8 cellular contexts compared by ENCODE assay signal in genomic region chr2:15941970-15942710, GRCh38. TPM values are rescaled to one million over a fixed set of nuclear protein-coding genes. Genes with fewer than 3 reads are reported as not detected.
DNase-seq lines count a peak whose midpoint lies in the region; ATAC-seq and TF ChIP-seq lines count a peak whose summit lies in the region.

No MANE protein-coding gene starts in this region.

- H3K36me3 Mint-ChIP-seq in CD4-positive, alpha-beta memory T cell = no peaks in the 10 kb centered on the region

- H3K4me3 Mint-ChIP-seq in CD4-positive, alpha-beta memory T cell = peak overlapping the region in 7 of 8 donors; percentile 17 to 73 (median 35)

- H3K4me1 Mint-ChIP-seq in CD4-positive, alpha-beta memory T cell = peaks cover 7 to 36% (median 25%) of the 10 kb centered on the region in 4 donors

- no peak for TF ChIP-seq POLR2A in uterus (IDR thresholded peaks at IDR 0.05)

- ATAC-seq in HG03139 (IDR thresholded peaks at IDR 0.05; ENCODE audit: unreplicated experiment) = no peak

- DNase-seq in CD4-positive, alpha-beta memory T cell = no peak
- DNase-seq in uterus (peak in 1 of 2 donors; percentile 16), mucosa of gallbladder (ENCODE audit: low spot score) (no peak), T1000 (lab: John Stamatoyannopoulos, UW) (no peak)

- intact Hi-C loops in CD4-positive, alpha-beta memory T cell (cut with micrococcal nuclease) = loop anchor here (10.0 kb wide), 1 partner anchor 273 kb away; no protein-coding TSS in a partner anchor
- intact Hi-C loops in uterus (cut with DNase I; ENCODE audit: low total_unique reads) = no loop called here

- no peaks in the 10 kb centered on the region for H3K36me3 ChIP-seq in CD4-positive, alpha-beta memory T cell (ENCODE audit: insufficient read depth, low read length)
- H3K36me3 ChIP-seq in Loucy (ENCODE audit: insufficient read depth, low read length) (peaks cover 40% of the 10 kb centered on the region; the same call in 1 of the 2 replicates), duodenal mucosa (ENCODE audit: control insufficient read depth in 1 of 2, insufficient read depth in 2 of 2, low read length in 2 of 2) (peaks cover 0 to 11% of the 10 kb centered on the region in 2 donors), muscle layer of duodenum (ENCODE audit: control insufficient read depth in 1 of 2, insufficient read depth in 2 of 2, low read length in 2 of 2) (no peaks in the 10 kb centered on the region), uterus (no peaks in the 10 kb centered on the region)

- H2AFZ ChIP-seq in Loucy (ENCODE audit: low read length) = no peak overlapping the region

- no peaks in the 10 kb centered on the region for H3K9me3 ChIP-seq in CD4-positive, alpha-beta memory T cell (ENCODE audit: control insufficient read depth in 1 of 2, low read length in 2 of 2)
- no peaks in the 10 kb centered on the region for H3K9me3 ChIP-seq in Loucy (ENCODE audit: insufficient read depth, low read depth, low read length)
- H3K9me3 ChIP-seq in duodenal mucosa (ENCODE audit: control insufficient read depth in 1 of 2, low read length in 2 of 2) = no peaks in the 10 kb centered on the region
- no peaks in the 10 kb centered on the region for H3K9me3 ChIP-seq in muscle layer of duodenum (ENCODE audit: control insufficient read depth in 1 of 2, low read length in 2 of 2)
- H3K9me3 ChIP-seq in uterus = no peaks in the 10 kb centered on the region

- H3K9me3 Mint-ChIP-seq in CD4-positive, alpha-beta memory T cell = no peaks in the 10 kb centered on the region

- peaks cover 32% of the 10 kb centered on the region in 2 donors for H3K27me3 Mint-ChIP-seq in CD4-positive, alpha-beta memory T cell

- CTCF ChIA-PET in CD4-positive, alpha-beta memory T cell (lab: Charles Lee; ENCODE audit: partially characterized antibody) = interaction anchor here (0.7 to 1.3 kb wide), 2 partner anchors 667 to 807 kb away, joined by 3 to 5 read pairs; no protein-coding TSS in a partner anchor

- H4K20me1 ChIP-seq in Loucy (ENCODE audit: insufficient read depth, low read length, poor library complexity, severe bottlenecking) = peaks cover 46% of the 10 kb centered on the region

- peaks cover 67% of the 10 kb centered on the region for H3K79me2 ChIP-seq in Loucy (ENCODE audit: insufficient read depth, low read length)

- H3K27ac Mint-ChIP-seq in CD4-positive, alpha-beta memory T cell = no peak overlapping the region

- TF ChIP-seq CTCF in Loucy (conservative IDR thresholded peaks at IDR 0.05; ENCODE audit: low read length) (no peak), uterus (IDR thresholded peaks at IDR 0.05) (no peak)

- POLR2A ChIA-PET in CD4-positive, alpha-beta memory T cell (lab: Charles Lee; ENCODE audit: partially characterized antibody) = no interaction called here

- no peak overlapping the region for H3K27ac ChIP-seq in CD4-positive, alpha-beta memory T cell (ENCODE audit: low read depth, low read length)
- H3K27ac ChIP-seq in duodenal mucosa (ENCODE audit: low read depth, low read length) = no peak overlapping the region
- no peak overlapping the region for H3K27ac ChIP-seq in muscle layer of duodenum (ENCODE audit: low read length)
- H3K27ac ChIP-seq in uterus = no peak overlapping the region

- H3K4me3 ChIP-seq in CD4-positive, alpha-beta memory T cell (ENCODE audit: low read length in 2 of 2) = no peak overlapping the region
- H3K4me3 ChIP-seq in Loucy (ENCODE audit: low read length, poor library complexity, severe bottlenecking) = peak overlapping the region; percentile 85
- peak overlapping the region; percentile 63 to 74 for H3K4me3 ChIP-seq in duodenal mucosa (ENCODE audit: low read depth in 1 of 2, low read length in 2 of 2)
- peak overlapping the region; percentile 44 to 62 for H3K4me3 ChIP-seq in muscle layer of duodenum (ENCODE audit: low read depth in 1 of 2, low read length in 2 of 2)
- peak overlapping the region; percentile 30 to 44 for H3K4me3 ChIP-seq in uterus

- H3K9ac ChIP-seq in Loucy (ENCODE audit: low read depth, low read length, poor library complexity, severe bottlenecking) (peak overlapping the region; percentile 93), duodenal mucosa (ENCODE audit: low read depth in 1 of 2, low read length in 2 of 2) (peak overlapping the region in 1 of 2 donors; percentile 47)

- peaks cover 4% of the 10 kb centered on the region for H3K27me3 ChIP-seq in CD4-positive, alpha-beta memory T cell (ENCODE audit: insufficient read depth, low read length)
- H3K27me3 ChIP-seq in Loucy (ENCODE audit: insufficient read depth, low read length, poor library complexity, severe bottlenecking) (peaks cover 8% of the 10 kb centered on the region), duodenal mucosa (ENCODE audit: control insufficient read depth in 1 of 2, insufficient read depth in 2 of 2, low read length in 2 of 2) (peaks cover 0 to 13% of the 10 kb centered on the region in 2 donors), muscle layer of duodenum (ENCODE audit: low read depth, low read length) (peaks cover 12% of the 10 kb centered on the region), uterus (peaks cover 3 to 7% of the 10 kb centered on the region in 2 donors)

- no peaks in the 10 kb centered on the region for H3K9me2 ChIP-seq in Loucy (replicated peaks; ENCODE audit: low read depth, low read length)

- no peaks in the 10 kb centered on the region for H3F3A ChIP-seq in Loucy (ENCODE audit: low read depth)

- H3K4me2 ChIP-seq in Loucy (ENCODE audit: low read depth, low read length, poor library complexity, severe bottlenecking) = peak overlapping the region; percentile 42

- H3K4me1 ChIP-seq in CD4-positive, alpha-beta memory T cell (ENCODE audit: insufficient read depth, low read length) = peaks cover 28% of the 10 kb centered on the region
- H3K4me1 ChIP-seq in Loucy (ENCODE audit: insufficient read depth, low read length, poor library complexity, severe bottlenecking) = peaks cover 9% of the 10 kb centered on the region
- H3K4me1 ChIP-seq in duodenal mucosa (ENCODE audit: control insufficient read depth in 1 of 2, insufficient read depth in 2 of 2, low read length in 2 of 2) = peaks cover 17 to 27% of the 10 kb centered on the region in 2 donors
- peaks cover 8 to 35% of the 10 kb centered on the region in 2 donors for H3K4me1 ChIP-seq in muscle layer of duodenum (ENCODE audit: control insufficient read depth in 1 of 2, insufficient read depth in 2 of 2, low read length in 2 of 2)
- H3K4me1 ChIP-seq in uterus = peaks cover 0 to 18% of the 10 kb centered on the region in 2 donors

RNA-seq across cellular contexts. Expression of gene MYCN, which starts 1.8 kb away (rescaled TPM):
- total RNA-seq in CD4-positive, alpha-beta memory T cell = under 1 TPM in 1 of 2 experiments, not detected in 1; 0.15 TPM
- polyA plus RNA-seq in CD4-positive, alpha-beta memory T cell = not detected
- total RNA-seq in uterus = 1 to 10 TPM in 3 of 4 donors, not detected in 1; 1.3 to 4.1 (median 1.9) TPM
- 1.4 TPM for total RNA-seq in mucosa of gallbladder

Comparison
In these comparisons a context has a peak if more than half of its experiments do, and no peak if none do; other contexts are left out.
1. H3K4me3 ChIP-seq: peak in Loucy (single experiment), duodenal mucosa (2 of 2), muscle layer of duodenum (2 of 2) and uterus (2 of 2); none in CD4-positive, alpha-beta memory T cell (0 of 2).